24 cellular contexts compared by ENCODE assay signal in the genomic region with DNA sequence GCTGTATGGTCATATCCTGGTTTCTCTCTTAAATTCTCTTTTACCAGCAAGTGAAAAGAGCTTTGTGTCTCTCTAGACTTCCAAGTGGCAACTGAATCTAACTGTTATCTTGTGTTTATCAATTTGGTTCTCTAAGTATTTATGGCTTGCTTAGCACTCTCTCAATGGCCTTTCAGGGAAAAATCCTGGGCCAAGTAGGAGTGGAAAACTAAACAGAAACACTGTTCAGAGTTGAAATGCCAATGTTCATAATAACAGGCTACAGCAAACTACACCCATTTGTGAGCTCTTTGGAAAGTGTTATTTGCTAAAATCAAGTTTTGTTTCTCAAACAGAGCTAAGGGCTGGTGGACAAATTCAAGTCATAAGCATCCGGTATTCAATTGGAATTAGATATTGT. TPM values are rescaled to one million over a fixed set of nuclear protein-coding genes. Genes with fewer than 3 reads are reported as not detected.
"Had no signal": no experiment of that assay in that cellular context is flagged by ENCODE, and none has a peak within 500 bp of the region (broad histone marks: within the 10 kb centered on the region; RNA-seq: fewer than 3 reads in every experiment).

No MANE protein-coding gene starts in this region.

- H3K27ac ChIP-seq: dorsolateral prefrontal cortex, heart right ventricle, lower lobe of right lung, ovary, prostate gland, right atrium auricular region, upper lobe of right lung had no signal

- DNase-seq: activated CD4-positive, alpha-beta T cell treated with anti-CD3 and anti-CD28 coated beads for 4 hours; activated CD4-positive, alpha-beta T cell treated with anti-CD3 and anti-CD28 coated beads, Interleukin-2, amount 50 U/mL, for 48 hours; activated CD4-positive, CD25-positive, alpha-beta regulatory T cell; activated CD8-positive, alpha-beta memory T cell treated with anti-CD3 and anti-CD28 coated beads, Interleukin-2, amount 50 U/mL, for 48 hours; activated naive CD4-positive, alpha-beta T cell treated with Interleukin-2 at 50 U/mL for 16 hours; activated naive CD8-positive, alpha-beta T cell treated with anti-CD3 and anti-CD28 coated beads for 36 hours; activated T-cell treated with anti-CD3 and anti-CD28 coated beads, Interleukin-2, amount 50 U/mL, for 4 hours; central memory CD4-positive, alpha-beta T cell; dorsolateral prefrontal cortex; effector memory CD8-positive, alpha-beta T cell; heart right ventricle; left colon; lower lobe of right lung; ovary; T-helper 17 cell; upper lobe of right lung had no signal

- H3K36me3 ChIP-seq: heart right ventricle, lower lobe of right lung, ovary, prostate gland, right atrium auricular region, upper lobe of right lung had no signal

- H3K9me3 ChIP-seq: heart right ventricle, lower lobe of right lung, ovary, prostate gland, right atrium auricular region, upper lobe of right lung had no signal

- H3K4me3 ChIP-seq: dorsolateral prefrontal cortex, heart right ventricle, lower lobe of right lung, ovary, prostate gland, right atrium auricular region, upper lobe of right lung had no signal

- H3K27me3 ChIP-seq: heart right ventricle, ovary, right atrium auricular region, upper lobe of right lung had no signal

- H3K4me1 ChIP-seq: heart right ventricle, prostate gland, right atrium auricular region, upper lobe of right lung had no signal

RNA-seq across cellular contexts. Expression of gene MMP12, which starts 10.1 kb away (rescaled TPM):
- total RNA-seq: activated CD8-positive, alpha-beta memory T cell treated with anti-CD3 and anti-CD28 coated beads for 36 hours; activated naive CD8-positive, alpha-beta T cell treated with anti-CD3 and anti-CD28 coated beads for 36 hours; activated T-cell treated with anti-CD3 and anti-CD28 coated beads, Interleukin-2, amount 50 U/mL, for 4 hours; activated T-helper 2 cell treated with anti-CD3 and anti-CD28 coated beads, Interferon-gamma antibody, Interleukin-2, Interleukin-4, amounts not matched to agents 10 μg/mL and 5 μg/mL and 100 μg/mL, durations not matched to agents 14 hours and 24 hours and 36 hours; astrocyte; dorsolateral prefrontal cortex; endothelial cell of umbilical vein; natural killer cell treated with Interleukin-12 subunit alpha and Interleukin-12 subunit beta and Interleukin-15 and Interleukin-18, amount 100 ng/mL, for 72 hours; ovary; prostate gland; right atrium auricular region; skeletal muscle tissue; T-helper 17 cell had no signal

RNA-seq across cellular contexts. Expression of gene MMP3, which starts 21.3 kb away (rescaled TPM):
- total RNA-seq: activated CD8-positive, alpha-beta memory T cell treated with anti-CD3 and anti-CD28 coated beads for 36 hours; activated naive CD8-positive, alpha-beta T cell treated with anti-CD3 and anti-CD28 coated beads for 36 hours; activated T-cell treated with anti-CD3 and anti-CD28 coated beads, Interleukin-2, amount 50 U/mL, for 4 hours; activated T-helper 2 cell treated with anti-CD3 and anti-CD28 coated beads, Interferon-gamma antibody, Interleukin-2, Interleukin-4, amounts not matched to agents 10 μg/mL and 5 μg/mL and 100 μg/mL, durations not matched to agents 14 hours and 24 hours and 36 hours; astrocyte; endothelial cell of umbilical vein; heart right ventricle; lower lobe of right lung; natural killer cell treated with Interleukin-12 subunit alpha and Interleukin-12 subunit beta and Interleukin-15 and Interleukin-18, amount 100 ng/mL, for 72 hours; right atrium auricular region; skeletal muscle tissue; T-helper 17 cell; upper lobe of right lung had no signal
